Comparison of ENCODE assay signal across 11 cellular contexts in the genomic region with DNA sequence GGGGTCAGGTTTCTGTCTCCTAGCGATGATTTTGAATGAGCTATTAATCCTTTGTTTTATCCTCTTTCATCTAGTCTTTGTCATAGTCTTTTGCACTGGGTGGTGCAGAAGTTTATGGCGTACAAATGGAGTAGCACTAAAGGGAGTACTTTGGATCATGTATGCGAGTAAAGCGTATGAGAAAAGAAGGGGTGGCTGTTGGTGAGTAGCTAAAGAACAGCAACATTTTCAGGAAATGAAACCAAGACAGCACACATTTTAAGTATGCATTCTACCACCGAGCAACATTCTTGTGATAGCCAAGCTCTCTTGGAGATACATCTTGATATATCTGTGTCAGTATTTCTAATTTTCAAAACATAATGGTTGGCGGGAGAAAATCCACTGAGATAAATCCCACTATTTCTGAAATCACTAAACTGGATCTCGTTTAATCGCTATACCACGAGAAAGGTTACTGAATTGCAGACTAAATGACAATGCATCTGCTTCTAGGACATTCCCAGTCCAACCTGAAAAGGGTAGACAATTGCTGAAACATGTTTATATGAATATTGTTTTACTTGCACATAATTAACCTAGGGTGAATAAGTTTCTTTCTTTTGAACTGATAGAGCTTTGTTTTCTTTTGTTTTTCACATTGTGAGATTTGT.
DNase-seq lines count a peak whose midpoint lies in the region; ATAC-seq and TF ChIP-seq lines count a peak whose summit lies in the region.
"Had no signal": no experiment of that assay in that cellular context is flagged by ENCODE, and none has a peak within 500 bp of the region (broad histone marks: within the 10 kb centered on the region; RNA-seq: fewer than 3 reads in every experiment).

No MANE protein-coding gene starts in this region.

- peak overlapping the region; percentile 84 for H3K4me3 Mint-ChIP-seq in MCF 10A (ENCODE audit: unreplicated experiment)
- peak overlapping the region; percentile 87 for H3K4me3 Mint-ChIP-seq in chondrocyte (ENCODE audit: unreplicated experiment)
- peak overlapping the region; percentile 93 to 97 for H3K4me3 Mint-ChIP-seq in stimulated activated naive CD8-positive, alpha-beta T cell treated with anti-CD3 and anti-CD28 coated beads, Interleukin-15, amount 100 ng/mL, for 72 hours

- no peak for TF ChIP-seq POLR2A in breast epithelium (IDR thresholded peaks at IDR 0.05)

- CTCF ChIA-PET in MCF 10A (lab: Yijun Ruan, JAX): interaction anchor here (0.5 to 1.7 kb wide), 11 partner anchors 16 to 926 kb away, joined by 3 to 6 read pairs (median 3); no protein-coding TSS in a partner anchor

- intact Hi-C loops in MCF 10A (cut with micrococcal nuclease) (loop anchor here (5.0 kb wide), 2 partner anchors 85 to 170 kb away; no protein-coding TSS in a partner anchor), breast epithelium (cut with DNase I; ENCODE audit: low total_unique reads) (no loop called here)

- POLR2A ChIA-PET in MCF 10A (lab: Yijun Ruan, JAX): interaction anchor here (0.8 to 3.2 kb wide), 13 partner anchors 10 to 170 kb away, joined by 3 to 19 read pairs (median 4); no protein-coding TSS in a partner anchor

- no peak overlapping the region for H3K27ac ChIP-seq in breast epithelium
- H3K27ac ChIP-seq in brain microvascular endothelial cell: no peak overlapping the region

- H3K36me3 ChIP-seq in breast epithelium: no peaks in the 10 kb centered on the region
- no peaks in the 10 kb centered on the region for H3K36me3 ChIP-seq in brain microvascular endothelial cell (replicated peaks)

- no peak for TF ChIP-seq CTCF in MCF 10A (IDR thresholded peaks at IDR 0.05; ENCODE audit: unreplicated experiment)
- TF ChIP-seq CTCF in breast epithelium (IDR thresholded peaks at IDR 0.05): no peak
- no peak for TF ChIP-seq CTCF in chondrocyte (IDR thresholded peaks at IDR 0.05)
- no peak for TF ChIP-seq CTCF in brain microvascular endothelial cell (IDR thresholded peaks at IDR 0.05; ENCODE audit: low read depth, low read length, missing control alignments)

- BruUV-seq in MCF 10A (replicated peaks; lab: Mats Ljungman, UMichigan): no TSS peak

- H3K4me1 Mint-ChIP-seq in MCF 10A (ENCODE audit: insufficient read depth, unreplicated experiment) (peaks cover 3% of the 10 kb centered on the region), chondrocyte (ENCODE audit: low read depth) (peaks cover 20% of the 10 kb centered on the region)
- peaks cover 17% of the 10 kb centered on the region for H3K4me1 Mint-ChIP-seq in stimulated activated naive CD8-positive, alpha-beta T cell treated with anti-CD3 and anti-CD28 coated beads, Interleukin-15, amount 100 ng/mL, for 72 hours

- ATAC-seq in stimulated activated naive CD8-positive, alpha-beta T cell treated with anti-CD3 and anti-CD28 coated beads, Interleukin-15, amount 100 ng/mL, for 72 hours: no peak

- H3K27me3 ChIP-seq in breast epithelium (peaks cover 0 to 13% of the 10 kb centered on the region in 2 donors), brain microvascular endothelial cell (replicated peaks) (no peaks in the 10 kb centered on the region)

- H3K27ac Mint-ChIP-seq in MCF 10A (ENCODE audit: low read depth, unreplicated experiment) (peak overlapping the region; percentile 86), chondrocyte (ENCODE audit: unreplicated experiment) (no peak overlapping the region)
- H3K27ac Mint-ChIP-seq in stimulated activated naive CD8-positive, alpha-beta T cell treated with anti-CD3 and anti-CD28 coated beads, Interleukin-15, amount 100 ng/mL, for 72 hours: no peak overlapping the region
- H3K27ac Mint-ChIP-seq: CD14-positive monocyte had no signal

- DNase-seq in MCF 10A (ENCODE audit: unreplicated experiment) (no peak), breast epithelium (ENCODE audit: low spot score in 2 of 2) (no peak), NOMO-1 treated with DMSO at 0.1 percent for 48 hours (lab: John Stamatoyannopoulos, UW; ENCODE audit: unreplicated experiment) (peak; percentile 82), chondrocyte (ENCODE audit: low spot score) (no peak), brain microvascular endothelial cell (no peak), NCI-H226 (no peak)
- DNase-seq in stimulated activated naive CD8-positive, alpha-beta T cell treated with anti-CD3 and anti-CD28 coated beads, Interleukin-15, amount 100 ng/mL, for 72 hours: no peak
- DNase-seq in activated CD8-positive, alpha-beta memory T cell treated with anti-CD3 and anti-CD28 coated beads, Interleukin-2, amount 50 U/mL, for 4 hours: no peak
- DNase-seq: NCI-H510A treated with DMSO at 0.1 percent for 48 hours had no signal

- H3K4me1 ChIP-seq in breast epithelium: no peaks in the 10 kb centered on the region

- in situ Hi-C loops in brain microvascular endothelial cell (cut with HindIII; ENCODE audit: low pct_ligation_motif_present, low sequenced_read_pairs): no loop called here

- H3K27me3 Mint-ChIP-seq in MCF 10A (ENCODE audit: insufficient read depth, unreplicated experiment) (peaks cover 1% of the 10 kb centered on the region), chondrocyte (ENCODE audit: low read depth) (peaks cover 35% of the 10 kb centered on the region)
- peaks cover 93% of the 10 kb centered on the region for H3K27me3 Mint-ChIP-seq in stimulated activated naive CD8-positive, alpha-beta T cell treated with anti-CD3 and anti-CD28 coated beads, Interleukin-15, amount 100 ng/mL, for 72 hours

- no peaks in the 10 kb centered on the region for H3K9me3 ChIP-seq in breast epithelium

- H3K4me3 ChIP-seq in breast epithelium (no peak overlapping the region), brain microvascular endothelial cell (ENCODE audit: low read depth, low read length) (no peak overlapping the region)

- H3K9me3 Mint-ChIP-seq in MCF 10A (ENCODE audit: unreplicated experiment) (no peaks in the 10 kb centered on the region), chondrocyte (ENCODE audit: low read depth) (no peaks in the 10 kb centered on the region)
- peaks cover 6 to 7% of the 10 kb centered on the region in 2 donors for H3K9me3 Mint-ChIP-seq in stimulated activated naive CD8-positive, alpha-beta T cell treated with anti-CD3 and anti-CD28 coated beads, Interleukin-15, amount 100 ng/mL, for 72 hours

- H3K36me3 Mint-ChIP-seq in MCF 10A (ENCODE audit: insufficient read depth, unreplicated experiment) (peaks cover 8% of the 10 kb centered on the region), chondrocyte (ENCODE audit: low read depth) (no peaks in the 10 kb centered on the region)
- H3K36me3 Mint-ChIP-seq: IgD-negative memory B cell had no signal
